Comparison of ENCODE assay signal across 10 cellular contexts in the genomic region with DNA sequence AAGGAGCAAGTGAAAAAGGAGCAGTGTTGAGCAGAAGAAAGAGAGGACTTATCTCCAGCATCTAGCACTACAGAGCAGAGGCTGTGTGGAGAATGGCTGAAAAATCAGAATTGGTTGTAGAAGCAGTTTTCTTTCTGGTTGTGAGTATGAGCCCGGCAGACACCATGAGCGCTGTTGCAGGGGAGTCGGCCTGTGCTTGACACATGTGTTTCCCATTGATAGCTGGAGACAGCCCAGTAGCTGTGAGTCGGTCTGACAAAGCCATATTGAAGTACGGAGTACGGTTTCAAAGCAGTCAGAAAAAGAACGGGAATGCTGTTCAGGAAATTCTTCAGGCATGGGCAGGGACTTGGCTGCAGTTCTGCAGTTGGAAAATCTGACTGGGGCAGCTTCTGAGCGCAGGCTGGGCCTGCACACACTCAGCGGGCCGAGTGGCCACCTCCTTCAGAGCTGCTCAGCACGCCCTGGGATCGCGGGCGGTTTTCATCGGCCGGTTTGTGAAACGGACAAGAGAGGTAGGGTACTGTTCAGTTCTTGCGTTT. TPM values are rescaled to one million over a fixed set of nuclear protein-coding genes. Genes with fewer than 3 reads are reported as not detected.
DNase-seq lines count a peak whose midpoint lies in the region; ATAC-seq and TF ChIP-seq lines count a peak whose summit lies in the region.
"Had no signal": no experiment of that assay in that cellular context is flagged by ENCODE, and none has a peak within 500 bp of the region (broad histone marks: within the 10 kb centered on the region; RNA-seq: fewer than 3 reads in every experiment).

A gene (plus strand): TSS at position 447 of the 542 bp plus-strand sequence.

- TF ChIP-seq EP300 in stomach (IDR thresholded peaks at IDR 0.05): no peak

- no peaks in the 10 kb centered on the region for H3K36me3 ChIP-seq in stomach

- no peaks in the 10 kb centered on the region for H3K4me1 Mint-ChIP-seq in activated T-cell treated with anti-CD3 and anti-CD28 coated beads, Interleukin-2, amount 50 U/mL, for 24 hours (ENCODE audit: low read depth)

- no peak within 1 kb of the TSS for H3K4me3 Mint-ChIP-seq in activated T-cell treated with anti-CD3 and anti-CD28 coated beads, Interleukin-2, amount 50 U/mL, for 24 hours

- intact Hi-C loops in stomach (cut with DNase I; ENCODE audit: low total_unique reads): no loop called here

- H3K9me3 ChIP-seq in stomach: no peaks in the 10 kb centered on the region

- no peak within 1 kb of the TSS for H3K27ac Mint-ChIP-seq in activated T-cell treated with anti-CD3 and anti-CD28 coated beads, Interleukin-2, amount 50 U/mL, for 24 hours

- H3K27me3 Mint-ChIP-seq in activated T-cell treated with anti-CD3 and anti-CD28 coated beads, Interleukin-2, amount 50 U/mL, for 24 hours: peaks cover 27% of the 10 kb centered on the region

- ATAC-seq in HG03139 (IDR thresholded peaks at IDR 0.05; ENCODE audit: unreplicated experiment): no peak

- H3K4me3 ChIP-seq in stomach: peak within 1 kb of the TSS; percentile 38 to 44 (median 40)

- WGBS in stomach, 5 donors: 13 to 33% (median 24%) methylated on average over 18 of the region's 18 CpGs

- no peaks in the 10 kb centered on the region for H3K9me3 Mint-ChIP-seq in activated T-cell treated with anti-CD3 and anti-CD28 coated beads, Interleukin-2, amount 50 U/mL, for 24 hours

- H3K4me1 ChIP-seq in stomach: peaks cover 0 to 6% (median 3%) of the 10 kb centered on the region in 4 donors

- no peaks in the 10 kb centered on the region for H3K27me3 ChIP-seq in stomach

- H3K36me3 Mint-ChIP-seq in activated T-cell treated with anti-CD3 and anti-CD28 coated beads, Interleukin-2, amount 50 U/mL, for 24 hours (ENCODE audit: low read depth): no peaks in the 10 kb centered on the region

- no peak for TF ChIP-seq CTCF in stomach (IDR thresholded peaks at IDR 0.05)

- H3K27ac ChIP-seq in stomach: peak within 1 kb of the TSS; percentile 14 to 75 (median 66)

- TF ChIP-seq POLR2A in stomach (IDR thresholded peaks at IDR 0.05): no peak

- peak; percentile 55 for DNase-seq in HT1080 (ENCODE audit: low read depth)
- peak; percentile 95 for DNase-seq in dedifferentiated amniotic fluid mesenchymal stem cell (ENCODE audit: extremely low spot score)
- DNase-seq in left kidney (ENCODE audit: low read depth, low spot score): peak; percentile 66
- DNase-seq in stomach: peak; percentile 35
- DNase-seq in stimulated activated CD4-positive, alpha-beta T cell treated with anti-CD3 and anti-CD28 coated beads, Interleukin-4, amount 100 ng/mL, for 4 hours: no peak
- DNase-seq in activated effector memory CD4-positive, alpha-beta T cell treated with anti-CD3 and anti-CD28 coated beads, Interleukin-2, amount 50 U/mL, for 16 hours: no peak
- DNase-seq in activated T-cell treated with anti-CD3 and anti-CD28 coated beads, Interleukin-2, amount 50 U/mL, for 24 hours: no peak
- DNase-seq: effector memory CD4-positive, alpha-beta T cell; NCI-H748 treated with DMSO at 0.1 percent for 48 hours had no signal

RNA-seq across cellular contexts. Expression of the gene that starts here (rescaled TPM):
- 0.29 and 0.43 TPM in 2 replicates for total RNA-seq in HT1080 (2014; rRNA removed; shearing (Covaris generic))
- 0.06 and 0.07 TPM in 2 replicates for polyA plus RNA-seq in HT1080 (2015; cell fraction: cytosol; rRNA removed)
- 0.10 TPM in 1 of 2 replicates, not detected in the other for polyA plus RNA-seq in HT1080 (2015; cell fraction: nucleus; rRNA removed)
- total RNA-seq in stomach: 10 to 100 TPM in 1 of 5 donors, 1 to 10 TPM in 3, under 1 TPM in 1; 0.58 to 55.8 (median 5.8) TPM
- 1 to 10 TPM; 1.0 to 2.1 (median 1.8) TPM for polyA plus RNA-seq in stomach

Comparison
In these comparisons a context has a peak if more than half of its experiments do, and no peak if none do; other contexts are left out.
1. Peak in DNase-seq in HT1080; RNA of the gene not detected or under 1 TPM.
2. DNase-seq: peak in dedifferentiated amniotic fluid mesenchymal stem cell (single experiment), left kidney (single experiment) and stomach (single experiment); none in stimulated activated CD4-positive, alpha-beta T cell treated with anti-CD3 and anti-CD28 coated beads, Interleukin-4, amount 100 ng/mL, for 4 hours (0 of 2), activated effector memory CD4-positive, alpha-beta T cell treated with anti-CD3 and anti-CD28 coated beads, Interleukin-2, amount 50 U/mL, for 16 hours (single experiment) and activated T-cell treated with anti-CD3 and anti-CD28 coated beads, Interleukin-2, amount 50 U/mL, for 24 hours (single experiment).